Comparison of ENCODE assay signal across 19 cellular contexts in the genomic region with DNA sequence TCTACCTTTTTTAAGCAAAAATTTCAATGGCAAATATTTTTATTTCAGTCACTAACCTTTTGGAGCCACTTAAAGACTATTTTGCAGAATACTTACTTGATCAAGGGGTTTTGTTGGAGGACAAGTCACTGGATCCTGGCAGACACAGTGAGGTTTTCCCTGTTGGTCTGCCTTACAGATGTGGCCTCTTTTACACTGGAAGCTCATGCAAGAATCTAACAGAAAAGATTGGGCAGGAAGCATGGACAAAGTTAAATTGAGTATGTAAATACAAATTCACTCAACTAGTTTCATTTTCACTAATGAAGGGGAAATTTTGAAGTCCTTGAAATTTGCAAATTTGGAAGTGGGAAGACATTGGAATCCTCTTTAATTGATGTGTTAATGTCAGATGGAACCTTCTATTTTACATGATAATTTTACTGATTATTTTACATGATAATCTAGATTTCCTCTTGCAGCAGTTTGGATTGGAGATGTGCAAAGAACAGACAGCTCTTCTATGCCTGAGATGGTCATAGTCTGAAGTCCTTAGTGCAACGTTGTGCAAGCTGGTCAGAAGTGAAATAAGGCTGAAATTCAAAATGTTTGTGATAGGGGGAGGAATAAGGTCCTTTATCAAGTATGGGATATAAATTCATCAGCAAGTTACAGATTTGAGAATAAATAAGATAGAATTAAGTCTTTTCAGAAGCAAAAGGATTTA. TPM values are rescaled to one million over a fixed set of nuclear protein-coding genes. Genes with fewer than 3 reads are reported as not detected.
DNase-seq lines count a peak whose midpoint lies in the region; ATAC-seq and TF ChIP-seq lines count a peak whose summit lies in the region.
"Had no signal": no experiment of that assay in that cellular context is flagged by ENCODE, and none has a peak within 500 bp of the region (broad histone marks: within the 10 kb centered on the region; RNA-seq: fewer than 3 reads in every experiment).

No MANE protein-coding gene starts in this region.

- no peak for ATAC-seq in activated CD8-positive, alpha-beta memory T cell treated with anti-CD3 and anti-CD28 coated beads, Interleukin-2, amount 10 ng/mL, durations not matched to agents 7 days and 5 days
- ATAC-seq in upper lobe of right lung (no peak), GM18867 (IDR thresholded peaks at IDR 0.05; ENCODE audit: unreplicated experiment) (no peak)
- ATAC-seq: Panc1, SK-N-SH treated with all-trans-retinoic acid at 6 μM for 48 hours had no signal

- intact Hi-C loops in upper lobe of right lung (cut with DNase I), result no loop called here

- H3K27me3 Mint-ChIP-seq in activated CD8-positive, alpha-beta memory T cell treated with anti-CD3 and anti-CD28 coated beads, Interleukin-2, amount 10 ng/mL, durations not matched to agents 7 days and 5 days, result no peaks in the 10 kb centered on the region
- H3K27me3 Mint-ChIP-seq in activated naive CD4-positive, alpha-beta T cell treated with anti-CD3 and anti-CD28 coated beads, Interleukin-2, amount 10 ng/mL, durations not matched to agents 7 days and 5 days, result no peaks in the 10 kb centered on the region

- H3K27me3 ChIP-seq in liver (ENCODE audit: control insufficient read depth in 4 of 4, insufficient read depth in 4 of 4, low read length in 3 of 4) (no peaks in the 10 kb centered on the region), upper lobe of right lung (no peaks in the 10 kb centered on the region)
- H3K27me3 ChIP-seq: BLaER1 had no signal

- H3K4me3 ChIP-seq in liver (ENCODE audit: low read depth in 1 of 3, low read length in 3 of 3) (peak overlapping the region in 2 of 3 donors; percentile 9 to 51), upper lobe of right lung (no peak overlapping the region)
- H3K4me3 ChIP-seq: BLaER1 had no signal

- H3K4me1 Mint-ChIP-seq in activated CD8-positive, alpha-beta memory T cell treated with anti-CD3 and anti-CD28 coated beads, Interleukin-2, amount 10 ng/mL, durations not matched to agents 7 days and 5 days, result peaks cover 5% of the 10 kb centered on the region
- H3K4me1 Mint-ChIP-seq in activated naive CD4-positive, alpha-beta T cell treated with anti-CD3 and anti-CD28 coated beads, Interleukin-2, amount 10 ng/mL, durations not matched to agents 7 days and 5 days, result peaks cover 2% of the 10 kb centered on the region

- 17% methylated on average over 1 of the region's 1 CpG for WGBS in liver

- DNase-seq in activated CD8-positive, alpha-beta memory T cell treated with anti-CD3 and anti-CD28 coated beads, Interleukin-2, amount 10 ng/mL, durations not matched to agents 7 days and 5 days, result no peak
- DNase-seq in activated CD8-positive, alpha-beta memory T cell treated with anti-CD3 and anti-CD28 coated beads, Interleukin-2, amount 50 U/mL, for 4 hours, result no peak
- no peak for DNase-seq in caudate nucleus (lab: John Stamatoyannopoulos, UW)
- no peak for DNase-seq in upper lobe of right lung
- no peak for DNase-seq in SIG-M5 treated with dmso at 0.1 percent for 504 hours (lab: John Stamatoyannopoulos, UW; ENCODE audit: unreplicated experiment)
- DNase-seq in activated naive CD4-positive, alpha-beta T cell treated with anti-CD3 and anti-CD28 coated beads, Interleukin-2, amount 10 ng/mL, durations not matched to agents 7 days and 5 days, result no peak
- DNase-seq: H7, NCI-H1092 treated with DMSO at 0.1 percent for 48 hours, NCI-H1694, NCI-H2107, NCI-H774, Right ventricle myocardium superior had no signal

- no peak overlapping the region for H3K4me3 Mint-ChIP-seq in activated CD8-positive, alpha-beta memory T cell treated with anti-CD3 and anti-CD28 coated beads, Interleukin-2, amount 10 ng/mL, durations not matched to agents 7 days and 5 days
- H3K4me3 Mint-ChIP-seq in activated naive CD4-positive, alpha-beta T cell treated with anti-CD3 and anti-CD28 coated beads, Interleukin-2, amount 10 ng/mL, durations not matched to agents 7 days and 5 days, result no peak overlapping the region

- H3K27ac Mint-ChIP-seq in activated CD8-positive, alpha-beta memory T cell treated with anti-CD3 and anti-CD28 coated beads, Interleukin-2, amount 10 ng/mL, durations not matched to agents 7 days and 5 days, result peak overlapping the region; percentile 21
- no peak overlapping the region for H3K27ac Mint-ChIP-seq in activated naive CD4-positive, alpha-beta T cell treated with anti-CD3 and anti-CD28 coated beads, Interleukin-2, amount 10 ng/mL, durations not matched to agents 7 days and 5 days

- no peak for TF ChIP-seq CTCF in liver (IDR thresholded peaks at IDR 0.05; ENCODE audit: low read depth, low read length, missing input control)
- no peak for TF ChIP-seq CTCF in upper lobe of right lung (IDR thresholded peaks at IDR 0.05)

- H3K9me3 ChIP-seq in liver (ENCODE audit: control insufficient read depth in 4 of 4, low read length in 3 of 4) (no peaks in the 10 kb centered on the region), upper lobe of right lung (no peaks in the 10 kb centered on the region)

- H3K27ac ChIP-seq in caudate nucleus (ENCODE audit: low read depth, low read length) (peak overlapping the region; percentile 23), liver (ENCODE audit: low read depth in 1 of 2, low read length in 2 of 2) (peak overlapping the region; percentile 48 to 74), upper lobe of right lung (peak overlapping the region; percentile 1)
- H3K27ac ChIP-seq: 22Rv1, BLaER1 had no signal

- H3K4me1 ChIP-seq in liver (ENCODE audit: control insufficient read depth in 4 of 4, insufficient read depth in 4 of 4, low read length in 3 of 4), result peaks cover 8 to 32% (median 27%) of the 10 kb centered on the region in 4 donors
- no peaks in the 10 kb centered on the region for H3K4me1 ChIP-seq in upper lobe of right lung
- H3K4me1 ChIP-seq: BLaER1 had no signal

- CTCF ChIA-PET in activated CD8-positive, alpha-beta memory T cell treated with anti-CD3 and anti-CD28 coated beads, Interleukin-2, amount 10 ng/mL, durations not matched to agents 7 days and 5 days (lab: Charles Lee), result interaction anchor here (2.1 kb wide), 1 partner anchor 115 kb away, joined by 5 read pairs; no protein-coding TSS in a partner anchor
- CTCF ChIA-PET in activated naive CD4-positive, alpha-beta T cell treated with anti-CD3 and anti-CD28 coated beads, Interleukin-2, amount 10 ng/mL, durations not matched to agents 7 days and 5 days (lab: Charles Lee), result no interaction called here

- H3K36me3 Mint-ChIP-seq in activated CD8-positive, alpha-beta memory T cell treated with anti-CD3 and anti-CD28 coated beads, Interleukin-2, amount 10 ng/mL, durations not matched to agents 7 days and 5 days, result peaks cover 3% of the 10 kb centered on the region
- H3K36me3 Mint-ChIP-seq in activated naive CD4-positive, alpha-beta T cell treated with anti-CD3 and anti-CD28 coated beads, Interleukin-2, amount 10 ng/mL, durations not matched to agents 7 days and 5 days, result no peaks in the 10 kb centered on the region

- TF ChIP-seq RAD21 in liver (IDR thresholded peaks at IDR 0.05), result peak in 1 of 2 donors; percentile 36

- H3K9ac ChIP-seq in liver (ENCODE audit: low read depth in 1 of 2, low read length in 2 of 2), result peak overlapping the region in 1 of 2 donors; percentile 14
- H3K9ac ChIP-seq: BLaER1 had no signal

- H3K9me3 Mint-ChIP-seq in activated CD8-positive, alpha-beta memory T cell treated with anti-CD3 and anti-CD28 coated beads, Interleukin-2, amount 10 ng/mL, durations not matched to agents 7 days and 5 days (ENCODE audit: low read depth), result peaks cover 2% of the 10 kb centered on the region
- H3K9me3 Mint-ChIP-seq in activated naive CD4-positive, alpha-beta T cell treated with anti-CD3 and anti-CD28 coated beads, Interleukin-2, amount 10 ng/mL, durations not matched to agents 7 days and 5 days, result no peaks in the 10 kb centered on the region

- H3K36me3 ChIP-seq in liver (ENCODE audit: control insufficient read depth in 4 of 4, insufficient read depth in 3 of 4, low read depth in 1 of 4, low read length in 3 of 4), result peaks cover 0 to 5% (median 0%) of the 10 kb centered on the region in 4 donors
- peaks cover 53% of the 10 kb centered on the region for H3K36me3 ChIP-seq in upper lobe of right lung
- H3K36me3 ChIP-seq: BLaER1 had no signal

TF ChIP-seq in liver, 16 proteins besides CTCF, POLR2A, EP300 and RAD21 (continues in another document):
- peak; percentile 84 to 90 for TF ChIP-seq RXRA (IDR thresholded peaks at IDR 0.05)
- TF ChIP-seq, protein P1, sequence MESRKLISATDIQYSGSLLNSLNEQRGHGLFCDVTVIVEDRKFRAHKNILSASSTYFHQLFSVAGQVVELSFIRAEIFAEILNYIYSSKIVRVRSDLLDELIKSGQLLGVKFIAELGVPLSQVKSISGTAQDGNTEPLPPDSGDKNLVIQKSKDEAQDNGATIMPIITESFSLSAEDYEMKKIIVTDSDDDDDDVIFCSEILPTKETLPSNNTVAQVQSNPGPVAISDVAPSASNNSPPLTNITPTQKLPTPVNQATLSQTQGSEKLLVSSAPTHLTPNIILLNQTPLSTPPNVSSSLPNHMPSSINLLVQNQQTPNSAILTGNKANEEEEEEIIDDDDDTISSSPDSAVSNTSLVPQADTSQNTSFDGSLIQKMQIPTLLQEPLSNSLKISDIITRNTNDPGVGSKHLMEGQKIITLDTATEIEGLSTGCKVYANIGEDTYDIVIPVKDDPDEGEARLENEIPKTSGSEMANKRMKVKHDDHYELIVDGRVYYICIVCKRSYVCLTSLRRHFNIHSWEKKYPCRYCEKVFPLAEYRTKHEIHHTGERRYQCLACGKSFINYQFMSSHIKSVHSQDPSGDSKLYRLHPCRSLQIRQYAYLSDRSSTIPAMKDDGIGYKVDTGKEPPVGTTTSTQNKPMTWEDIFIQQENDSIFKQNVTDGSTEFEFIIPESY (IDR thresholded peaks at IDR 0.05), result peak; percentile 56

RNA-seq across cellular contexts. Expression of a gene that starts 38.4 kb away (rescaled TPM):
- total RNA-seq in activated CD8-positive, alpha-beta memory T cell treated with anti-CD3 and anti-CD28 coated beads, Interleukin-2, amount 10 ng/mL, durations not matched to agents 7 days and 5 days, result not detected
- total RNA-seq in liver (10 to 100 TPM in 1 of 2 donors, 1 to 10 TPM in 1; 1.9 to 25.8 TPM), upper lobe of right lung (369 TPM)
- 10 to 100 TPM; 10.6 to 16.1 TPM for polyA plus RNA-seq in liver
- total RNA-seq: NCI-H460 had no signal

Comparison
In these comparisons a context has a peak if more than half of its experiments do, and no peak if none do; other contexts are left out.
1. H3K27ac ChIP-seq: peak in every context shown above with its lines; median percentile 61 in liver; 23 in caudate nucleus; 1 in upper lobe of right lung.
2. RNA of a gene that starts 38.4 kb away (total RNA-seq): 369 TPM in upper lobe of right lung (single experiment); 1.9 to 25.8 TPM in liver and not detected in activated CD8-positive, alpha-beta memory T cell treated with anti-CD3 and anti-CD28 coated beads, Interleukin-2, amount 10 ng/mL, durations not matched to agents 7 days and 5 days; every median in the first group is over 10 times any median in the second.